ENCODE assay signal across 9 cellular contexts in genomic region chr17:77455111-77455877, GRCh38.
A peak's percentile ranks its signal among the peaks of the same experiment; 100 is the strongest.
DNase-seq lines count a peak whose midpoint lies in the region; ATAC-seq and TF ChIP-seq lines count a peak whose summit lies in the region.
"Had no signal": no experiment of that assay in that cellular context is flagged by ENCODE, and none has a peak within 500 bp of the region (broad histone marks: within the 10 kb centered on the region; RNA-seq: fewer than 3 reads in every experiment).

No MANE protein-coding gene starts in this region.

- no peak for TF ChIP-seq POLR2A in lower leg skin (IDR thresholded peaks at IDR 0.05)

- H3K27ac ChIP-seq in BLaER1 (peak overlapping the region; percentile 99), OCI-LY1 (ENCODE audit: low read depth, low read length, poor library complexity, severe bottlenecking) (peak overlapping the region; percentile 99), cingulate gyrus (ENCODE audit: low read depth, low read length) (peak overlapping the region; percentile 31)
- H3K27ac ChIP-seq: GM23248 had no signal

- ATAC-seq in HG02852 (IDR thresholded peaks at IDR 0.05; ENCODE audit: unreplicated experiment): no peak

- intact Hi-C loops in lower leg skin (cut with DNase I; ENCODE audit: low total_unique reads): no loop called here

- no peak overlapping the region for H2AFZ ChIP-seq in OCI-LY1 (ENCODE audit: low read length)
- H2AFZ ChIP-seq: GM23248 had no signal

- H3K9ac ChIP-seq in BLaER1 (peak overlapping the region; percentile 98), OCI-LY1 (ENCODE audit: low read length) (peak overlapping the region; percentile 97)
- H3K9ac ChIP-seq: GM23248 had no signal

- H3K79me2 ChIP-seq in OCI-LY1 (ENCODE audit: insufficient read depth, low read length): peaks cover 87% of the 10 kb centered on the region

- WGBS in lower leg skin, 2 donors: 72 to 75% methylated on average over 19 to 24 of the region's 24 CpGs

- no peaks in the 10 kb centered on the region for H3K27me3 Mint-ChIP-seq in nephron (ENCODE audit: low read depth)

- H3K27ac Mint-ChIP-seq in nephron: peak overlapping the region; percentile 68 to 88 (median 78)

- H3K4me3 Mint-ChIP-seq in nephron: peak overlapping the region; percentile 49 to 73 (median 59)

- peaks cover 5% of the 10 kb centered on the region for H3K36me3 Mint-ChIP-seq in nephron (ENCODE audit: low read depth)

- peaks cover 53% of the 10 kb centered on the region for H4K20me1 ChIP-seq in BLaER1
- no peaks in the 10 kb centered on the region for H4K20me1 ChIP-seq in OCI-LY1 (ENCODE audit: insufficient read depth, low read length)

- no peaks in the 10 kb centered on the region for H3F3A ChIP-seq in OCI-LY1 (ENCODE audit: insufficient read depth, low read length)

- H3K4me1 ChIP-seq in BLaER1 (peaks cover 87% of the 10 kb centered on the region), OCI-LY1 (ENCODE audit: insufficient read depth, low read length, severe bottlenecking) (peaks cover 76% of the 10 kb centered on the region)

- peak overlapping the region; percentile 89 for H3K4me3 ChIP-seq in BLaER1
- H3K4me3 ChIP-seq in OCI-LY1 (ENCODE audit: low read depth, low read length, poor library complexity, severe bottlenecking): peak overlapping the region; percentile 87
- H3K4me3 ChIP-seq in lower leg skin (ENCODE audit: low read depth, poor library complexity, severe bottlenecking): no peak overlapping the region
- H3K4me3 ChIP-seq: GM23248 had no signal

- peaks cover 41% of the 10 kb centered on the region for H3K36me3 ChIP-seq in BLaER1
- H3K36me3 ChIP-seq in OCI-LY1 (ENCODE audit: insufficient read depth, low read length): peaks cover 79% of the 10 kb centered on the region

- H3K4me2 ChIP-seq in BLaER1 (peak overlapping the region; percentile 99), OCI-LY1 (ENCODE audit: low read length) (peak overlapping the region; percentile 98)

- TF ChIP-seq CTCF in OCI-LY1 (IDR thresholded peaks at IDR 0.05; ENCODE audit: low read length) (no peak), nephron (IDR thresholded peaks at IDR 0.05; ENCODE audit: unreplicated experiment in 3 of 3) (no peak), lower leg skin (IDR thresholded peaks at IDR 0.05) (no peak)

- no peaks in the 10 kb centered on the region for H3K9me2 ChIP-seq in OCI-LY1 (ENCODE audit: low read depth, low read length)

- H3K27me3 ChIP-seq in BLaER1: no peaks in the 10 kb centered on the region
- H3K27me3 ChIP-seq in OCI-LY1 (ENCODE audit: insufficient read depth, low read length): no peaks in the 10 kb centered on the region

- H3K9me3 ChIP-seq in BLaER1: no peaks in the 10 kb centered on the region
- H3K9me3 ChIP-seq in OCI-LY1 (ENCODE audit: low read length): no peaks in the 10 kb centered on the region

- H3K4me1 Mint-ChIP-seq in nephron: peaks cover 67% of the 10 kb centered on the region

- DNase-seq in medulla oblongata (ENCODE audit: extremely low spot score) (no peak), dermis blood vessel endothelial cell (no peak), lower leg skin (ENCODE audit: low spot score in 2 of 2) (no peak)
- DNase-seq: GM23248 had no signal

- H3K9me3 Mint-ChIP-seq in nephron: no peaks in the 10 kb centered on the region

Comparison
In these comparisons a context has a peak if more than half of its experiments do, and no peak if none do; other contexts are left out.
1. H3K27ac ChIP-seq: peak in every context shown above with its lines; median percentile 99 in BLaER1; 99 in OCI-LY1; 31 in cingulate gyrus.